25 cellular contexts compared by ENCODE assay signal in genomic region chr10:133353988-133354605, GRCh38. TPM values are rescaled to one million over a fixed set of nuclear protein-coding genes. Genes with fewer than 3 reads are reported as not detected.
"Had no signal": no experiment of that assay in that cellular context is flagged by ENCODE, and none has a peak within 500 bp of the region (broad histone marks: within the 10 kb centered on the region; RNA-seq: fewer than 3 reads in every experiment).

No MANE protein-coding gene starts in this region.

- H3K4me3 ChIP-seq: adrenal gland, esophagus muscularis mucosa, gastroesophageal sphincter, heart left ventricle, left lung, testis had no signal

- H3K27ac ChIP-seq: adrenal gland, esophagus muscularis mucosa, gastroesophageal sphincter, heart left ventricle, left lung, testis, VCaP had no signal

- H3K27ac Mint-ChIP-seq: activated naive CD4-positive, alpha-beta T cell treated with anti-CD3 and anti-CD28 coated beads, Interleukin-2, amount 50 U/mL, for 72 hours; activated T-helper 1 cell treated with anti-CD3 and anti-CD28 coated beads, Interleukin-12 subunit alpha, Interleukin-12 subunit beta, Interleukin-2, Interleukin-4 antibody, amounts not matched to agents 30 ng/mL and 10 ng/mL and 1 ng/mL, durations not matched to agents 14 hours and 24 hours and 36 hours; dendritic cell treated with granulocyte-macrophage colony-stimulating factor and Interleukin-4, amounts not matched to agents 40 ng/mL and 50 ng/mL, for 4 days; nephron progenitor cell; stimulated activated effector memory CD8-positive, alpha-beta T cell treated with anti-CD3 and anti-CD28 coated beads, Interleukin-12 subunit alpha, Interleukin-12 subunit beta, amount 100 ng/mL, for 72 hours; type B pancreatic cell had no signal

- DNase-seq: activated CD4-positive, alpha-beta T cell treated with anti-CD3 and anti-CD28 coated beads for 1 hour; activated CD4-positive, alpha-beta T cell treated with anti-CD3 and anti-CD28 coated beads, Interleukin-2, amount 50 U/mL, for 4 hours; activated gamma-delta T cell treated with Interleukin-2 at 50 U/mL for 16 hours; adrenal gland; effector CD8-positive, alpha-beta T cell; kidney; nephron progenitor cell; nucleus accumbens; stimulated activated CD4-positive, alpha-beta T cell treated with anti-CD3 and anti-CD28 coated beads, Interleukin-4, amount 100 ng/mL, for 24 hours; T-helper 2 cell; testis had no signal

- ATAC-seq: activated naive CD4-positive, alpha-beta T cell treated with anti-CD3 and anti-CD28 coated beads, Interleukin-2, amount 50 U/mL, for 72 hours; gastroesophageal sphincter; heart left ventricle; left lung; sciatic nerve; stimulated activated effector memory CD8-positive, alpha-beta T cell treated with anti-CD3 and anti-CD28 coated beads, Interleukin-12 subunit alpha, Interleukin-12 subunit beta, amount 100 ng/mL, for 72 hours had no signal

- H3K9me3 Mint-ChIP-seq: activated naive CD4-positive, alpha-beta T cell treated with anti-CD3 and anti-CD28 coated beads, Interleukin-2, amount 50 U/mL, for 72 hours; activated T-helper 1 cell treated with anti-CD3 and anti-CD28 coated beads, Interleukin-12 subunit alpha, Interleukin-12 subunit beta, Interleukin-2, Interleukin-4 antibody, amounts not matched to agents 30 ng/mL and 10 ng/mL and 1 ng/mL, durations not matched to agents 14 hours and 24 hours and 36 hours; dendritic cell treated with granulocyte-macrophage colony-stimulating factor and Interleukin-4, amounts not matched to agents 40 ng/mL and 50 ng/mL, for 4 days; nephron progenitor cell; stimulated activated effector memory CD8-positive, alpha-beta T cell treated with anti-CD3 and anti-CD28 coated beads, Interleukin-12 subunit alpha, Interleukin-12 subunit beta, amount 100 ng/mL, for 72 hours; type B pancreatic cell had no signal

- H3K4me3 Mint-ChIP-seq: activated T-helper 1 cell treated with anti-CD3 and anti-CD28 coated beads, Interleukin-12 subunit alpha, Interleukin-12 subunit beta, Interleukin-2, Interleukin-4 antibody, amounts not matched to agents 30 ng/mL and 10 ng/mL and 1 ng/mL, durations not matched to agents 14 hours and 24 hours and 36 hours; dendritic cell treated with granulocyte-macrophage colony-stimulating factor and Interleukin-4, amounts not matched to agents 40 ng/mL and 50 ng/mL, for 4 days; nephron progenitor cell; stimulated activated effector memory CD8-positive, alpha-beta T cell treated with anti-CD3 and anti-CD28 coated beads, Interleukin-12 subunit alpha, Interleukin-12 subunit beta, amount 100 ng/mL, for 72 hours; type B pancreatic cell had no signal

- H3K9me3 ChIP-seq: adrenal gland, esophagus muscularis mucosa, gastroesophageal sphincter, heart left ventricle, left lung, testis had no signal

- H3K36me3 Mint-ChIP-seq: activated naive CD4-positive, alpha-beta T cell treated with anti-CD3 and anti-CD28 coated beads, Interleukin-2, amount 50 U/mL, for 72 hours; type B pancreatic cell had no signal

- H3K36me3 ChIP-seq: adrenal gland had no signal

- H3K27me3 ChIP-seq: adrenal gland, testis had no signal

RNA-seq across cellular contexts. Expression of gene PRAP1, which starts 6.9 kb away (rescaled TPM):
- total RNA-seq: activated naive CD4-positive, alpha-beta T cell treated with anti-CD3 and anti-CD28 coated beads, Interleukin-2, amount 50 U/mL, for 72 hours; activated T-helper 1 cell treated with anti-CD3 and anti-CD28 coated beads, Interleukin-12 subunit alpha, Interleukin-12 subunit beta, Interleukin-2, Interleukin-4 antibody, amounts not matched to agents 30 ng/mL and 10 ng/mL and 1 ng/mL, durations not matched to agents 14 hours and 24 hours and 36 hours; chondrocyte; endothelial cell of umbilical vein; esophagus muscularis mucosa; gastroesophageal sphincter; heart left ventricle; left lung; myocyte had no signal

RNA-seq across cellular contexts. Expression of gene CALY, which starts 17.4 kb away (rescaled TPM):
- total RNA-seq: activated naive CD4-positive, alpha-beta T cell treated with anti-CD3 and anti-CD28 coated beads, Interleukin-2, amount 50 U/mL, for 72 hours; activated T-helper 1 cell treated with anti-CD3 and anti-CD28 coated beads, Interleukin-12 subunit alpha, Interleukin-12 subunit beta, Interleukin-2, Interleukin-4 antibody, amounts not matched to agents 30 ng/mL and 10 ng/mL and 1 ng/mL, durations not matched to agents 14 hours and 24 hours and 36 hours; endothelial cell of umbilical vein; left lung; myocyte had no signal
